ENCODE assay signal across 9 cellular contexts in the genomic region with DNA sequence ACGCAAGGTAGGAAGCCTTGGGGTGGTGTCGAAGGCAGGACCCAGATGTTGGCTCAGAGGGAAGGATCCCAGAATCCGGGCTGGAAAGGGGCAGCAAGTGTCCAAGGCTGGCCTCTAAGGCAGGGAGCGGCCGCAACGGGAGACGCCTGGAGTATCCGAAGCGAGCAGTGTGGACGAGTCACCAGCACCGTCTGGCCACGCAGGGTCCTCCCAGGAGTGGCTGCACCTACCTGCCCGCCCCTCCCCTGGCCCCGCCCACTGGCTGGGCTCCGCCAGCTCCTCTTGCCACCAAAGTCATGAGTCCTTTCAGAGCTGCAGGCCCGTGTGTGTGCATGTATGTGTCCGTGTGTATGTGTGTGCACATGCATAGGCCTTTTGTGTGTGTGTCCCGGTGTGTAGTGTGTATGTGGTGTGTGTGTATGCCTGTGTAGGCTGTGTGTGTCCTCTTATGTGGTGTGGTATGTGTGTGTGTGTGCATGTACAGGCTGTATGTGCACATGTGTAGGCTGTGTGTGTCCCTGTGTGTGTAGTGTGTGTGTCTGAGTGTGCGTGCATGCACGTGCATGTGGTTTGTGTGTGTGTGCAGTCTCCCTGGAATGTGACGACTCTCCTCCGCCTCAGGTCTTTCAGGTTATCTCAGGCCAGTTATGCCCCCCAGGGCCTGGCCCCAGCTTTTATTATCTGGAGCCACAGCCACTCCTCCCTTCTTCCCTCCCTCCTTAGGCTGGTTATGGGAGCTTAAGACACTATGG. TPM values are rescaled to one million over a fixed set of nuclear protein-coding genes. Genes with fewer than 3 reads are reported as not detected.
DNase-seq lines count a peak whose midpoint lies in the region; ATAC-seq lines count a peak whose summit lies in the region.
"Had no signal": no experiment of that assay in that cellular context is flagged by ENCODE, and none has a peak within 500 bp of the region (broad histone marks: within the 10 kb centered on the region; RNA-seq: fewer than 3 reads in every experiment).

TSS of gene PRSS8 (minus strand) at position 193 of the 752 bp plus-strand sequence. CDS start 229 bp downstream, outside the sequence.

- H3K4me1 ChIP-seq in NT2/D1 (ENCODE audit: insufficient read depth, insufficient read length) (peaks cover 41% of the 10 kb centered on the region), iPS DF 6.9 (ENCODE audit: control insufficient read depth, insufficient read depth, low read length) (peaks cover 20% of the 10 kb centered on the region), trophoblast cell (ENCODE audit: control insufficient read depth in 1 of 2, insufficient read depth in 2 of 2, low read length in 2 of 2) (peaks cover 48 to 53% of the 10 kb centered on the region in 2 experiments)

- H3K4me3 ChIP-seq in NT2/D1 (ENCODE audit: insufficient read length, low read depth) (peak within 1 kb of the TSS; percentile 72), iPS DF 6.9 (ENCODE audit: low read length) (peak within 1 kb of the TSS; percentile 65), trophoblast cell (ENCODE audit: low read depth, low read length) (peak within 1 kb of the TSS; percentile 80)

- H3K23ac ChIP-seq in trophoblast cell (ENCODE audit: low read length) = peak within 1 kb of the TSS; percentile 56

- H3K27ac ChIP-seq in iPS DF 6.9 (ENCODE audit: low read length) (no peak within 1 kb of the TSS), trophoblast cell (ENCODE audit: low read depth, low read length) (peak within 1 kb of the TSS; percentile 60)

- H3K79me1 ChIP-seq in trophoblast cell (ENCODE audit: low read length) = peaks cover 26% of the 10 kb centered on the region

- peak within 1 kb of the TSS; percentile 57 for H4K12ac ChIP-seq in trophoblast cell (ENCODE audit: low read depth, low read length)

- H3K27me3 ChIP-seq in NT2/D1 (ENCODE audit: insufficient read depth, insufficient read length) (no peaks in the 10 kb centered on the region), iPS DF 6.9 (ENCODE audit: control insufficient read depth, insufficient read depth, low read length) (no peaks in the 10 kb centered on the region), trophoblast cell (ENCODE audit: insufficient read depth, low read length) (no peaks in the 10 kb centered on the region)

- no peaks in the 10 kb centered on the region for H3K9me3 ChIP-seq in NT2/D1 (ENCODE audit: insufficient read depth, low read length)
- no peaks in the 10 kb centered on the region for H3K9me3 ChIP-seq in iPS DF 6.9 (ENCODE audit: control insufficient read depth, insufficient read depth, low read length)
- peaks cover 6% of the 10 kb centered on the region for H3K9me3 ChIP-seq in trophoblast cell (ENCODE audit: insufficient read depth, low read depth, low read length)

- peak within 1 kb of the TSS; percentile 85 for H3K14ac ChIP-seq in trophoblast cell (ENCODE audit: low read length)

- H2AK5ac ChIP-seq in trophoblast cell (ENCODE audit: low read length) = peak within 1 kb of the TSS; percentile 14

- ATAC-seq in HG02981 (IDR thresholded peaks at IDR 0.05; ENCODE audit: unreplicated experiment) = no peak
- ATAC-seq in HG02973 (IDR thresholded peaks at IDR 0.05; ENCODE audit: unreplicated experiment) = no peak

- WGBS in iPS DF 6.9 (ENCODE audit: insufficient coverage, insufficient read length) = no CpG with 5 or more reads among the region's 22 CpGs
- WGBS in trophoblast cell (ENCODE audit: extremely low coverage, insufficient coverage, insufficient read length) = no CpG with 5 or more reads among the region's 22 CpGs

- H2AFZ ChIP-seq in trophoblast cell (ENCODE audit: insufficient read depth, low read length, poor library complexity) = peak within 1 kb of the TSS; percentile 40

- H2BK5ac ChIP-seq in trophoblast cell (ENCODE audit: low read depth, low read length, poor library complexity) = peak within 1 kb of the TSS; percentile 39

- peak within 1 kb of the TSS; percentile 79 for H4K8ac ChIP-seq in trophoblast cell (ENCODE audit: low read depth, low read length)

- peaks cover 30% of the 10 kb centered on the region for H3K36me3 ChIP-seq in NT2/D1 (ENCODE audit: insufficient read depth, insufficient read length, low read length)
- peaks cover 13% of the 10 kb centered on the region for H3K36me3 ChIP-seq in iPS DF 6.9 (ENCODE audit: control insufficient read depth, insufficient read depth, low read length)
- H3K36me3 ChIP-seq in trophoblast cell (ENCODE audit: control insufficient read depth in 1 of 2, insufficient read depth in 2 of 2, low read length in 2 of 2) = peaks cover 26 to 30% of the 10 kb centered on the region in 2 experiments

- H3K79me2 ChIP-seq in trophoblast cell (ENCODE audit: control insufficient read depth, insufficient read depth, low read length, poor library complexity) = peaks cover 17% of the 10 kb centered on the region

- peak within 1 kb of the TSS; percentile 77 for H2BK120ac ChIP-seq in trophoblast cell (ENCODE audit: insufficient read depth, low read length, poor library complexity)

- peak within 1 kb of the TSS; percentile 87 for H4K91ac ChIP-seq in trophoblast cell (ENCODE audit: low read depth, low read length)

- DNase-seq in ELF-1 (ENCODE audit: low read depth, low spot score) (peak; percentile 75), NT2/D1 (ENCODE audit: low read depth, low spot score) (no peak), iPS DF 6.9 (ENCODE audit: low read depth, low spot score) (no peak), trophoblast cell (peak; percentile 92 to 94), Ammon's horn (ENCODE audit: low spot score) (no peak), NCI-H526 treated with DMSO at 0.1 percent for 48 hours (lab: John Stamatoyannopoulos, UW) (no peak)
- DNase-seq: kidney glomerular epithelial cell had no signal

- peak within 1 kb of the TSS; percentile 96 for H3K4ac ChIP-seq in trophoblast cell (ENCODE audit: low read depth, low read length)

- H3K18ac ChIP-seq in trophoblast cell (ENCODE audit: low read length) = peak within 1 kb of the TSS; percentile 82

- H2BK12ac ChIP-seq in trophoblast cell (ENCODE audit: low read length) = no peak within 1 kb of the TSS

- H3K4me2 ChIP-seq in trophoblast cell (ENCODE audit: low read length) = peak within 1 kb of the TSS; percentile 88

- H3K9ac ChIP-seq in NT2/D1 (ENCODE audit: insufficient read length, low read depth) = peak within 1 kb of the TSS; percentile 73
- peak within 1 kb of the TSS; percentile 74 for H3K9ac ChIP-seq in trophoblast cell (ENCODE audit: low read length)

RNA-seq across cellular contexts. Expression of gene PRSS8, which starts in this region (rescaled TPM):
- 138 and 139 TPM in 2 replicates for polyA plus RNA-seq in trophoblast cell (2013)

Comparison
In these comparisons a context has a peak if more than half of its experiments do, and no peak if none do; other contexts are left out.
1. DNase-seq: peak in ELF-1 (single experiment) and trophoblast cell (2 of 2); none in NT2/D1 (single experiment), iPS DF 6.9 (single experiment), Ammon's horn (single experiment) and NCI-H526 treated with DMSO at 0.1 percent for 48 hours (single experiment).
2. Peak in every context shown above with its lines, with median percentiles within 50 percentile points of each other: H3K4me3 ChIP-seq.